Comparison of ENCODE assay signal across 10 cellular contexts in genomic region chr3:139427283-139428060, GRCh38. TPM values are rescaled to one million over a fixed set of nuclear protein-coding genes. Genes with fewer than 3 reads are reported as not detected.
DNase-seq lines count a peak whose midpoint lies in the region; ATAC-seq, FAIRE-seq and TF ChIP-seq lines count a peak whose summit lies in the region.
"Had no signal": no experiment of that assay in that cellular context is flagged by ENCODE, and none has a peak within 500 bp of the region (broad histone marks: within the 10 kb centered on the region; RNA-seq: fewer than 3 reads in every experiment).

No MANE protein-coding gene starts in this region.

- H3K36me3 ChIP-seq in RWPE2 (ENCODE audit: low read depth) = no peaks in the 10 kb centered on the region

- no peaks in the 10 kb centered on the region for H3K36me3 Mint-ChIP-seq in activated naive CD4-positive, alpha-beta T cell treated with anti-CD3 and anti-CD28 coated beads, Interleukin-2, amount 50 U/mL, for 72 hours
- no peaks in the 10 kb centered on the region for H3K36me3 Mint-ChIP-seq in activated naive CD4-positive, alpha-beta T cell treated with anti-CD3 and anti-CD28 coated beads for 36 hours (ENCODE audit: low read depth)
- peaks cover 23% of the 10 kb centered on the region for H3K36me3 Mint-ChIP-seq in mesothelial cell of epicardium

- no peaks in the 10 kb centered on the region for H3K4me1 Mint-ChIP-seq in activated naive CD4-positive, alpha-beta T cell treated with anti-CD3 and anti-CD28 coated beads for 36 hours (ENCODE audit: low read depth)
- peaks cover 4% of the 10 kb centered on the region for H3K4me1 Mint-ChIP-seq in mesothelial cell of epicardium
- H3K4me1 Mint-ChIP-seq: CD8-positive, alpha-beta memory T cell had no signal

- POLR2A ChIA-PET in HEK293T (lab: Yijun Ruan, JAX) = no interaction called here

- intact Hi-C loops in activated naive CD4-positive, alpha-beta T cell treated with anti-CD3 and anti-CD28 coated beads for 36 hours (cut with micrococcal nuclease) = loop anchor here (1.0 to 5.0 kb wide), 6 partner anchors 135 to 1436 kb away; partner anchors contain the start of genes CLSTN2 and NMNAT3

- no peaks in the 10 kb centered on the region for H3K4me1 ChIP-seq in RWPE2 (ENCODE audit: insufficient read depth, poor library complexity, severe bottlenecking)

- H3K9me3 ChIP-seq in RWPE2 (ENCODE audit: severe bottlenecking) = no peaks in the 10 kb centered on the region

- no peak overlapping the region for H3K4me3 ChIP-seq in RWPE2 (ENCODE audit: severe bottlenecking)

- H3K9me3 Mint-ChIP-seq in activated naive CD4-positive, alpha-beta T cell treated with anti-CD3 and anti-CD28 coated beads, Interleukin-2, amount 50 U/mL, for 72 hours = no peaks in the 10 kb centered on the region
- no peaks in the 10 kb centered on the region for H3K9me3 Mint-ChIP-seq in activated naive CD4-positive, alpha-beta T cell treated with anti-CD3 and anti-CD28 coated beads for 36 hours
- peaks cover 3% of the 10 kb centered on the region for H3K9me3 Mint-ChIP-seq in mesothelial cell of epicardium
- H3K9me3 Mint-ChIP-seq: CD8-positive, alpha-beta memory T cell; dendritic cell treated with granulocyte-macrophage colony-stimulating factor and Interleukin-4, amounts not matched to agents 40 ng/mL and 50 ng/mL, for 4 days had no signal

- DNase-seq in activated naive CD4-positive, alpha-beta T cell treated with anti-CD3 and anti-CD28 coated beads, Interleukin-2, amount 50 U/mL, for 72 hours (ENCODE audit: low spot score in 2 of 2) = peak in 1 of 2 donors; percentile 24
- DNase-seq in activated naive CD4-positive, alpha-beta T cell treated with anti-CD3 and anti-CD28 coated beads for 36 hours = no peak
- DNase-seq in HEK293T (ENCODE audit: extremely low spot score) (peak; percentile 65), NCI-H1092 (lab: John Stamatoyannopoulos, UW) (peak; percentile 81), RWPE2 (ENCODE audit: low spot score) (no peak), mesothelial cell of epicardium (ENCODE audit: low spot score in 2 of 2, unreplicated experiment in 2 of 2) (no peak)

- H3K27ac ChIP-seq in RWPE2 (ENCODE audit: poor library complexity, severe bottlenecking) = no peak overlapping the region

- peak; percentile 95 for FAIRE-seq in endometrium (lab: Jason Lieb, UNC)

- H3K27me3 Mint-ChIP-seq in activated naive CD4-positive, alpha-beta T cell treated with anti-CD3 and anti-CD28 coated beads for 36 hours (ENCODE audit: low read depth) = no peaks in the 10 kb centered on the region
- no peaks in the 10 kb centered on the region for H3K27me3 Mint-ChIP-seq in mesothelial cell of epicardium (ENCODE audit: low read depth)
- H3K27me3 Mint-ChIP-seq: CD8-positive, alpha-beta memory T cell; dendritic cell treated with granulocyte-macrophage colony-stimulating factor and Interleukin-4, amounts not matched to agents 40 ng/mL and 50 ng/mL, for 4 days had no signal

- TF ChIP-seq CTCF in RWPE2 (IDR thresholded peaks at IDR 0.05; ENCODE audit: poor library complexity, severe bottlenecking) (peak; percentile 79), mesothelial cell of epicardium (IDR thresholded peaks at IDR 0.05; ENCODE audit: unreplicated experiment) (peak; percentile 85)

- CTCF ChIA-PET in activated naive CD4-positive, alpha-beta T cell treated with anti-CD3 and anti-CD28 coated beads for 36 hours (lab: Charles Lee) = interaction anchor here (0.6 to 2.0 kb wide), 12 partner anchors 9 to 1470 kb away, joined by 3 to 9 read pairs (median 3); no protein-coding TSS in a partner anchor
- CTCF ChIA-PET in HEK293T (lab: Yijun Ruan, JAX) = interaction anchor here (0.5 to 2.9 kb wide), 7 partner anchors 12 to 1463 kb away, joined by 3 to 20 read pairs (median 3); no protein-coding TSS in a partner anchor

- H3K27me3 ChIP-seq in RWPE2 (ENCODE audit: insufficient read depth, poor library complexity, severe bottlenecking) = no peaks in the 10 kb centered on the region

- peak; percentile 60 to 83 for ATAC-seq in activated naive CD4-positive, alpha-beta T cell treated with anti-CD3 and anti-CD28 coated beads, Interleukin-2, amount 50 U/mL, for 72 hours
- ATAC-seq in RWPE2 (ENCODE audit: low read depth) = peak; percentile 78
- no peak for ATAC-seq in GM21447 (IDR thresholded peaks at IDR 0.05; ENCODE audit: unreplicated experiment)

- no peak overlapping the region for H3K27ac Mint-ChIP-seq in activated naive CD4-positive, alpha-beta T cell treated with anti-CD3 and anti-CD28 coated beads, Interleukin-2, amount 50 U/mL, for 72 hours
- H3K27ac Mint-ChIP-seq in activated naive CD4-positive, alpha-beta T cell treated with anti-CD3 and anti-CD28 coated beads for 36 hours = no peak overlapping the region
- no peak overlapping the region for H3K27ac Mint-ChIP-seq in mesothelial cell of epicardium

- H3K4me3 Mint-ChIP-seq in activated naive CD4-positive, alpha-beta T cell treated with anti-CD3 and anti-CD28 coated beads for 36 hours = no peak overlapping the region
- no peak overlapping the region for H3K4me3 Mint-ChIP-seq in mesothelial cell of epicardium
- H3K4me3 Mint-ChIP-seq: CD8-positive, alpha-beta memory T cell; dendritic cell treated with granulocyte-macrophage colony-stimulating factor and Interleukin-4, amounts not matched to agents 40 ng/mL and 50 ng/mL, for 4 days had no signal

TF ChIP-seq in HEK293T, 16 proteins besides CTCF, POLR2A, EP300 and RAD21:
- TF ChIP-seq PKNOX1 (IDR thresholded peaks at IDR 0.05) (no peak), FOXM1 (IDR thresholded peaks at IDR 0.05; ENCODE audit: borderline replicate concordance) (no peak), SP1 (IDR thresholded peaks at IDR 0.05) (no peak), BHLHE40 (IDR thresholded peaks at IDR 0.05; ENCODE audit: borderline replicate concordance) (no peak)

RNA-seq across cellular contexts. Expression of gene COPB2, which starts 38.0 kb away (rescaled TPM):
- 100 to 1,000 TPM in 1 of 2 donors, 10 to 100 TPM in 1; 96.0 to 101 TPM for total RNA-seq in activated naive CD4-positive, alpha-beta T cell treated with anti-CD3 and anti-CD28 coated beads, Interleukin-2, amount 50 U/mL, for 72 hours
- total RNA-seq in activated naive CD4-positive, alpha-beta T cell treated with anti-CD3 and anti-CD28 coated beads for 36 hours = 10 to 100 TPM; 83.8 to 89.2 TPM
- total RNA-seq in mesothelial cell of epicardium = 130 to 131 TPM (median 130 TPM) in 3 replicates

RNA-seq across cellular contexts. Expression of gene RBP2, which starts 48.8 kb away (rescaled TPM):
- total RNA-seq in activated naive CD4-positive, alpha-beta T cell treated with anti-CD3 and anti-CD28 coated beads, Interleukin-2, amount 50 U/mL, for 72 hours = not detected
- not detected for total RNA-seq in activated naive CD4-positive, alpha-beta T cell treated with anti-CD3 and anti-CD28 coated beads for 36 hours
- not detected in 3 replicates for total RNA-seq in mesothelial cell of epicardium
- total RNA-seq: CD8-positive, alpha-beta memory T cell had no signal

Comparison
In these comparisons a context has a peak if more than half of its experiments do, and no peak if none do; other contexts are left out.
1. DNase-seq: peak in HEK293T (single experiment) and NCI-H1092 (single experiment); none in activated naive CD4-positive, alpha-beta T cell treated with anti-CD3 and anti-CD28 coated beads for 36 hours (single experiment), RWPE2 (single experiment) and mesothelial cell of epicardium (0 of 2).